Comparison of ENCODE assay signal across 37 cellular contexts in genomic region chr18:65706646-65707045, GRCh38. TPM values are rescaled to one million over a fixed set of nuclear protein-coding genes. Genes with fewer than 3 reads are reported as not detected.
"Had no signal": no experiment of that assay in that cellular context is flagged by ENCODE, and none has a peak within 500 bp of the region (broad histone marks: within the 10 kb centered on the region; RNA-seq: fewer than 3 reads in every experiment).

No MANE protein-coding gene starts in this region.

- H3K4me1 ChIP-seq: ascending aorta, gastroesophageal sphincter, left lung, lower lobe of right lung, right lobe of liver had no signal

- H2AFZ ChIP-seq: hepatocyte had no signal

- ATAC-seq: activated CD4-positive, CD25-positive, alpha-beta regulatory T cell treated with anti-CD3 and anti-CD28 coated beads, Interleukin-2, amount 50 U/mL, for 24 hours; gastroesophageal sphincter; left lung; lower lobe of right lung; mucosa of descending colon; natural killer cell treated with Interleukin-12 subunit alpha and Interleukin-12 subunit beta and Interleukin-15 and Interleukin-18, amount 100 ng/mL, for 72 hours; stimulated activated naive CD8-positive, alpha-beta T cell treated with anti-CD3 and anti-CD28 coated beads, Interleukin-15, amount 100 ng/mL, for 72 hours had no signal

- H3K4me3 ChIP-seq: ascending aorta, cardiac muscle cell, coronary artery, dorsolateral prefrontal cortex, gastroesophageal sphincter, hepatocyte, left lung, lower lobe of right lung, mucosa of descending colon, right lobe of liver had no signal

- H3K36me3 ChIP-seq: ascending aorta, cardiac muscle cell, gastroesophageal sphincter, left lung, lower lobe of right lung, neutrophil, right lobe of liver had no signal

- H3K36me3 Mint-ChIP-seq: activated naive CD8-positive, alpha-beta T cell treated with anti-CD3 and anti-CD28 coated beads, Interleukin-2, amount 10 ng/mL, durations not matched to agents 7 days and 5 days; brain; natural killer cell treated with Interleukin-12 subunit alpha and Interleukin-12 subunit beta and Interleukin-15 and Interleukin-18, amount 100 ng/mL, for 72 hours; type B pancreatic cell had no signal

- H3K27me3 Mint-ChIP-seq: activated naive CD8-positive, alpha-beta T cell treated with anti-CD3 and anti-CD28 coated beads, Interleukin-2, amount 10 ng/mL, durations not matched to agents 7 days and 5 days; brain; natural killer cell treated with Interleukin-12 subunit alpha and Interleukin-12 subunit beta and Interleukin-15 and Interleukin-18, amount 100 ng/mL, for 72 hours; progenitor cell of endocrine pancreas; stimulated activated naive CD8-positive, alpha-beta T cell treated with anti-CD3 and anti-CD28 coated beads, Interleukin-15, amount 100 ng/mL, for 72 hours; type B pancreatic cell had no signal

- H3K9me3 ChIP-seq: ascending aorta, left lung, lower lobe of right lung, mucosa of descending colon, neutrophil, right lobe of liver had no signal

- H3K4me1 Mint-ChIP-seq: activated naive CD8-positive, alpha-beta T cell treated with anti-CD3 and anti-CD28 coated beads, Interleukin-2, amount 10 ng/mL, durations not matched to agents 7 days and 5 days; brain; stimulated activated naive CD8-positive, alpha-beta T cell treated with anti-CD3 and anti-CD28 coated beads, Interleukin-15, amount 100 ng/mL, for 72 hours had no signal

- H3K4me3 Mint-ChIP-seq: activated naive CD4-positive, alpha-beta T cell treated with anti-CD3 and anti-CD28 coated beads for 36 hours; activated naive CD8-positive, alpha-beta T cell treated with anti-CD3 and anti-CD28 coated beads, Interleukin-2, amount 10 ng/mL, durations not matched to agents 7 days and 5 days; activated T-helper 1 cell treated with anti-CD3 and anti-CD28 coated beads, Interleukin-12 subunit alpha, Interleukin-12 subunit beta, Interleukin-2, Interleukin-4 antibody, amounts not matched to agents 30 ng/mL and 10 ng/mL and 1 ng/mL, durations not matched to agents 14 hours and 24 hours and 36 hours; brain; natural killer cell treated with Interleukin-12 subunit alpha and Interleukin-12 subunit beta and Interleukin-15 and Interleukin-18, amount 100 ng/mL, for 72 hours; stimulated activated naive CD8-positive, alpha-beta T cell treated with anti-CD3 and anti-CD28 coated beads, Interleukin-15, amount 100 ng/mL, for 72 hours; type B pancreatic cell had no signal

- DNase-seq: activated CD4-positive, alpha-beta T cell treated with anti-CD3 and anti-CD28 coated beads for 48 hours; activated CD4-positive, alpha-beta T cell treated with anti-CD3 and anti-CD28 coated beads, Interleukin-2, amount 50 U/mL, for 48 hours; activated CD8-positive, alpha-beta memory T cell treated with anti-CD3 and anti-CD28 coated beads for 24 hours; activated effector memory CD4-positive, alpha-beta T cell treated with anti-CD3 and anti-CD28 coated beads, Interleukin-2, amount 50 U/mL, for 16 hours; activated naive CD4-positive, alpha-beta T cell treated with anti-CD3 and anti-CD28 coated beads for 36 hours; activated naive CD8-positive, alpha-beta T cell treated with anti-CD3 and anti-CD28 coated beads, Interleukin-2, amount 10 ng/mL, durations not matched to agents 7 days and 5 days; activated T-cell treated with anti-CD3 and anti-CD28 coated beads, Interleukin-2, amount 50 U/mL, for 1 hour; dorsolateral prefrontal cortex; effector memory CD4-positive, alpha-beta T cell; kidney glomerular epithelial cell; left lung; lower lobe of right lung; mucosa of descending colon; right lobe of liver; stimulated activated CD4-positive, alpha-beta T cell treated with anti-CD3 and anti-CD28 coated beads, Interleukin-2, amount 100 ng/mL, for 48 hours; stimulated activated naive CD8-positive, alpha-beta T cell treated with anti-CD3 and anti-CD28 coated beads, Interleukin-15, amount 100 ng/mL, for 72 hours; substantia nigra had no signal

- H3K4me2 ChIP-seq: hepatocyte had no signal

- H3K27ac ChIP-seq: ascending aorta, cardiac muscle cell, coronary artery, dorsolateral prefrontal cortex, gastroesophageal sphincter, hepatocyte, left lung, lower lobe of right lung, neutrophil, right lobe of liver, VCaP had no signal

- H3K9me3 Mint-ChIP-seq: activated T-helper 1 cell treated with anti-CD3 and anti-CD28 coated beads, Interleukin-12 subunit alpha, Interleukin-12 subunit beta, Interleukin-2, Interleukin-4 antibody, amounts not matched to agents 30 ng/mL and 10 ng/mL and 1 ng/mL, durations not matched to agents 14 hours and 24 hours and 36 hours; type B pancreatic cell had no signal

- H3K79me2 ChIP-seq: hepatocyte had no signal

- H3K27me3 ChIP-seq: ascending aorta, cardiac muscle cell, gastroesophageal sphincter, hepatocyte, left lung, neutrophil, right lobe of liver had no signal

- H3K27ac Mint-ChIP-seq: activated naive CD4-positive, alpha-beta T cell treated with anti-CD3 and anti-CD28 coated beads for 36 hours; activated naive CD8-positive, alpha-beta T cell treated with anti-CD3 and anti-CD28 coated beads, Interleukin-2, amount 10 ng/mL, durations not matched to agents 7 days and 5 days; activated T-helper 1 cell treated with anti-CD3 and anti-CD28 coated beads, Interleukin-12 subunit alpha, Interleukin-12 subunit beta, Interleukin-2, Interleukin-4 antibody, amounts not matched to agents 30 ng/mL and 10 ng/mL and 1 ng/mL, durations not matched to agents 14 hours and 24 hours and 36 hours; brain; natural killer cell treated with Interleukin-12 subunit alpha and Interleukin-12 subunit beta and Interleukin-15 and Interleukin-18, amount 100 ng/mL, for 72 hours; progenitor cell of endocrine pancreas; stimulated activated naive CD8-positive, alpha-beta T cell treated with anti-CD3 and anti-CD28 coated beads, Interleukin-15, amount 100 ng/mL, for 72 hours; type B pancreatic cell had no signal

RNA-seq across cellular contexts. Expression of gene CDH7, which starts 44.2 kb away (rescaled TPM):
- total RNA-seq: activated naive CD4-positive, alpha-beta T cell treated with anti-CD3 and anti-CD28 coated beads for 36 hours; activated naive CD8-positive, alpha-beta T cell treated with anti-CD3 and anti-CD28 coated beads, Interleukin-2, amount 10 ng/mL, durations not matched to agents 7 days and 5 days; activated T-helper 1 cell treated with anti-CD3 and anti-CD28 coated beads, Interleukin-12 subunit alpha, Interleukin-12 subunit beta, Interleukin-2, Interleukin-4 antibody, amounts not matched to agents 30 ng/mL and 10 ng/mL and 1 ng/mL, durations not matched to agents 14 hours and 24 hours and 36 hours; ascending aorta; fibroblast of lung; fibroblast of villous mesenchyme; lower lobe of right lung; mesenteric fat pad; mucosa of descending colon; myocyte; natural killer cell treated with Interleukin-12 subunit alpha and Interleukin-12 subunit beta and Interleukin-15 and Interleukin-18, amount 100 ng/mL, for 72 hours; osteocyte; renal cortical epithelial cell; right lobe of liver; T-helper 1 cell treated with Interleukin-12 subunit alpha and Interleukin-12 subunit beta and Interleukin-4 antibody, amounts not matched to agents 30 ng/mL and 1 ng/mL, for 36 hours had no signal
- polyA plus RNA-seq: fibroblast of lung had no signal
